Comparison of ENCODE assay signal across 19 cellular contexts in the genomic region with DNA sequence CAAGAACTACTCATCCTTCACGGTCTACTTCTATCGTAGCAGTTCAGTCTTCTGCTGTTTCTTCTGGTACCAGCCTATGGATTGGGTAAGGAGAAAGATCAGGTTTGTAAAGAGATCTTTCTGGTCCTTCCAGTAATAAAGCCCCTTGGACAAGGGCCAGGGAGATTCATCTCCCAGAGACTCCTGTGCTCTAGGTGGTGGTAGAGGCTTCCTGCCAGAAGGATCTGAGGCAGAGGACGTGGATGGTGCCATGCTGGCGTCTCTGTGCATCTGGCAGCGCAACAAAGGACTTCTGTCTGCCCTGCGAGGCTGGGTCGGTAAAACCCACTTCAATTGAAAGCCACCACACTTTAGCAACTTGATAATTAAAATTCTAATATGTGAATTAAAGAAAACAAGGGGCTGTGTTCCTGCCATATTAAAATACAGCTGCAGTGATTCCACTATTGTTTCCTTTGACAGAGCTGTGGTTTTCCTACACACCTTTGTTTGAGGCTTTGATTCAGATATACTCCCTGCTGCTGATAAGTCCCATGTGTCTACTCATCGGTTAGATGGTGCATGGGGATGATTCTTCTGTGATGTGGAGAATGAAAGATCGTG.
DNase-seq lines count a peak whose midpoint lies in the region; ATAC-seq and TF ChIP-seq lines count a peak whose summit lies in the region.
"Had no signal": no experiment of that assay in that cellular context is flagged by ENCODE, and none has a peak within 500 bp of the region (broad histone marks: within the 10 kb centered on the region; RNA-seq: fewer than 3 reads in every experiment).

No MANE protein-coding gene starts in this region.

- no peak for TF ChIP-seq EP300 in ovary (IDR thresholded peaks at IDR 0.05)

- no peak for ATAC-seq in left lobe of liver
- ATAC-seq: activated CD8-positive, alpha-beta memory T cell treated with anti-CD3 and anti-CD28 coated beads, Interleukin-2, amount 10 ng/mL, durations not matched to agents 7 days and 5 days had no signal

- intact Hi-C loops in ovary (cut with DNase I), result no loop called here

- no peaks in the 10 kb centered on the region for H3K27me3 ChIP-seq in ovary
- H3K27me3 ChIP-seq: uterus had no signal

- 91 to 97% (median 92%) methylated on average over 9 of the region's 9 CpGs for WGBS in ovary, 3 donors

- TF ChIP-seq CTCF in epithelial cell of esophagus (IDR thresholded peaks at IDR 0.05; ENCODE audit: insufficient read depth, low read depth, low read length, missing control alignments), result peak; percentile 44
- no peak for TF ChIP-seq CTCF in foreskin fibroblast (IDR thresholded peaks at IDR 0.05; ENCODE audit: low read depth, low read length)
- TF ChIP-seq CTCF in ovary (IDR thresholded peaks at IDR 0.05), result no peak

- H3K9me3 ChIP-seq in ovary, result no peaks in the 10 kb centered on the region
- H3K9me3 ChIP-seq: uterus had no signal

- no peak for TF ChIP-seq POLR2A in ovary (IDR thresholded peaks at IDR 0.05)

- H3K4me3 ChIP-seq in epithelial cell of esophagus (ENCODE audit: low read length), result no peak overlapping the region
- H3K4me3 ChIP-seq in foreskin fibroblast (ENCODE audit: low read depth in 1 of 2, low read length in 2 of 2), result no peak overlapping the region
- no peak overlapping the region for H3K4me3 ChIP-seq in ovary
- H3K4me3 ChIP-seq: uterus had no signal

- H3K4me1 ChIP-seq in ovary (ENCODE audit: insufficient read depth), result peaks cover 1% of the 10 kb centered on the region
- H3K4me1 ChIP-seq: uterus had no signal

- H3K27ac ChIP-seq in ovary, result no peak overlapping the region
- H3K27ac ChIP-seq: uterus had no signal

- peak; percentile 35 for DNase-seq in NCI-H748 (lab: John Stamatoyannopoulos, UW; ENCODE audit: unreplicated experiment)
- no peak for DNase-seq in NCI-H748 treated with DMSO at 0.1 percent for 48 hours (lab: John Stamatoyannopoulos, UW)
- DNase-seq in NCI-H69 (lab: John Stamatoyannopoulos, UW), result peak; percentile 61
- peak; percentile 80 for DNase-seq in epithelial cell of esophagus (ENCODE audit: low read depth)
- DNase-seq in superior temporal gyrus (ENCODE audit: extremely low spot score), result peak; percentile 62
- DNase-seq in foreskin fibroblast, result no peak
- DNase-seq in left lobe of liver (ENCODE audit: low spot score), result no peak
- no peak for DNase-seq in ovary
- DNase-seq: ACHN; activated CD8-positive, alpha-beta memory T cell treated with anti-CD3 and anti-CD28 coated beads, Interleukin-2, amount 10 ng/mL, durations not matched to agents 7 days and 5 days; activated effector memory CD4-positive, alpha-beta T cell treated with Interleukin-2 at 50 U/mL for 16 hours; CD8-positive, alpha-beta memory T cell; KBM-7; midbrain; NCI-H1105; NCI-H510A; OCI-M1; T-helper 9 cell; uterus had no signal

- H3K36me3 ChIP-seq in ovary, result no peaks in the 10 kb centered on the region
- H3K36me3 ChIP-seq: uterus had no signal

Comparison
In these comparisons a context has a peak if more than half of its experiments do, and no peak if none do; other contexts are left out.
1. DNase-seq: peak in NCI-H748 (single experiment), NCI-H69 (single experiment), epithelial cell of esophagus (single experiment) and superior temporal gyrus (single experiment); none in NCI-H748 treated with DMSO at 0.1 percent for 48 hours (single experiment), foreskin fibroblast (0 of 2), left lobe of liver (single experiment) and ovary (0 of 5).